In the genomic region with DNA sequence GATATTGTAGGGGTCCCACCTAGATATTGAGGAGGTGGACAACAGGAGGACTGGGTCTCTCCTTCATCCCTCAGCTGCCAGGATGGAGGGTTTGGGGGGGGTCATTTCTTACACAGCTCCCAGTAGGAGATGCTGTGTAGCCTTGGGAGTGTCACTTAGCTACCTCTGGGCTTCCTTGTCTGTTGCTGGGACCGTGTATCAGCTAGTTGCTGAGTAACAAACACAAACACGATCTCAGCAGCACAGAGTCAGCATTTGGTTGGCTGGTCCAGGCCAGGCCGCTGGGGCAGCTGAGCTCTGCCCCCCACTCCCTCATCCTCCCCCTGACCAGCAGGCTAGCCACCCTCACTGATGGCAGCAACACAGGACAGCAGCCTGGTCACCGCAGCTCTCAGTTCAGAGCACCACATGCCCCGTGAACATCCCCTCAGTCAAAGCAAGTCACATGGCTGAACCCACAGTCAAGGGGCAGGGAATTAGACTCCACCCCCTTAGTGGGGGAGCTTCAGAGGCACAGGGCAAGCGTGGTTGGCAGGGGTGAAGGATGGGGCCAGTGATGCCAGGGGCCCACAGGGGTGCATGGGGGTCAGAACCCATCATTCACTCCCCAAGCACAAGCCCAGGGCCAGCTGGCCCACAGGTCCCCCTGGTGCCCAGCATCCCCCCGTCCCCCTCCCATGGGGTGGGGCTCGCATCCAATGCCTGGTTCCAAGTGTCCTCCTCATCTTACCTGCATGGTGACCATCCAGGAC, we compare ENCODE assay signal across 1 cellular context.
TF ChIP-seq lines count a peak whose summit lies in the region.

No MANE protein-coding gene starts in this region.

TF ChIP-seq in H1, 55 proteins besides CTCF, POLR2A, EP300 and RAD21:
- TF ChIP-seq POLR2AphosphoS5 (IDR thresholded peaks at IDR 0.05; ENCODE audit: low read depth, low read length), result no peak
- no peak for TF ChIP-seq EZH2 (IDR thresholded peaks at IDR 0.05; ENCODE audit: low read depth, low read length, severe bottlenecking)
- no peak for TF ChIP-seq CBX5 (IDR thresholded peaks at IDR 0.05; ENCODE audit: low read depth, low read length)
- TF ChIP-seq, protein P1, sequence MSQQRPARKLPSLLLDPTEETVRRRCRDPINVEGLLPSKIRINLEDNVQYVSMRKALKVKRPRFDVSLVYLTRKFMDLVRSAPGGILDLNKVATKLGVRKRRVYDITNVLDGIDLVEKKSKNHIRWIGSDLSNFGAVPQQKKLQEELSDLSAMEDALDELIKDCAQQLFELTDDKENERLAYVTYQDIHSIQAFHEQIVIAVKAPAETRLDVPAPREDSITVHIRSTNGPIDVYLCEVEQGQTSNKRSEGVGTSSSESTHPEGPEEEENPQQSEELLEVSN (IDR thresholded peaks at IDR 0.05), result no peak
- TF ChIP-seq JUND (IDR thresholded peaks at IDR 0.05; ENCODE audit: low read length), result no peak
- no peak for TF ChIP-seq BRCA1 (IDR thresholded peaks at IDR 0.05; ENCODE audit: low read depth, low read length)
- TF ChIP-seq KDM4A (IDR thresholded peaks at IDR 0.05; ENCODE audit: low read depth, low read length, severe bottlenecking), result no peak
- TF ChIP-seq RNF2 (IDR thresholded peaks at IDR 0.05; ENCODE audit: borderline replicate concordance, low read depth, low read length, missing control alignments, poor library complexity, severe bottlenecking), result no peak
